1 cellular context compared by ENCODE assay signal in genomic region chr1:16886860-16887605, GRCh38.
TF ChIP-seq lines count a peak whose summit lies in the region.

No MANE protein-coding gene starts in this region.

TF ChIP-seq in SK-N-SH, 30 proteins besides CTCF, POLR2A, EP300 and RAD21 (continued from another document):
- TF ChIP-seq, protein P1, sequence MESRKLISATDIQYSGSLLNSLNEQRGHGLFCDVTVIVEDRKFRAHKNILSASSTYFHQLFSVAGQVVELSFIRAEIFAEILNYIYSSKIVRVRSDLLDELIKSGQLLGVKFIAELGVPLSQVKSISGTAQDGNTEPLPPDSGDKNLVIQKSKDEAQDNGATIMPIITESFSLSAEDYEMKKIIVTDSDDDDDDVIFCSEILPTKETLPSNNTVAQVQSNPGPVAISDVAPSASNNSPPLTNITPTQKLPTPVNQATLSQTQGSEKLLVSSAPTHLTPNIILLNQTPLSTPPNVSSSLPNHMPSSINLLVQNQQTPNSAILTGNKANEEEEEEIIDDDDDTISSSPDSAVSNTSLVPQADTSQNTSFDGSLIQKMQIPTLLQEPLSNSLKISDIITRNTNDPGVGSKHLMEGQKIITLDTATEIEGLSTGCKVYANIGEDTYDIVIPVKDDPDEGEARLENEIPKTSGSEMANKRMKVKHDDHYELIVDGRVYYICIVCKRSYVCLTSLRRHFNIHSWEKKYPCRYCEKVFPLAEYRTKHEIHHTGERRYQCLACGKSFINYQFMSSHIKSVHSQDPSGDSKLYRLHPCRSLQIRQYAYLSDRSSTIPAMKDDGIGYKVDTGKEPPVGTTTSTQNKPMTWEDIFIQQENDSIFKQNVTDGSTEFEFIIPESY (IDR thresholded peaks at IDR 0.05; ENCODE audit: borderline replicate concordance, low read depth), result no peak
- no peak for TF ChIP-seq RFX5 (IDR thresholded peaks at IDR 0.05; ENCODE audit: low read length)
- no peak for TF ChIP-seq TAF1 (IDR thresholded peaks at IDR 0.05; ENCODE audit: borderline replicate concordance, low read depth, low read length)
- TF ChIP-seq, protein P2, sequence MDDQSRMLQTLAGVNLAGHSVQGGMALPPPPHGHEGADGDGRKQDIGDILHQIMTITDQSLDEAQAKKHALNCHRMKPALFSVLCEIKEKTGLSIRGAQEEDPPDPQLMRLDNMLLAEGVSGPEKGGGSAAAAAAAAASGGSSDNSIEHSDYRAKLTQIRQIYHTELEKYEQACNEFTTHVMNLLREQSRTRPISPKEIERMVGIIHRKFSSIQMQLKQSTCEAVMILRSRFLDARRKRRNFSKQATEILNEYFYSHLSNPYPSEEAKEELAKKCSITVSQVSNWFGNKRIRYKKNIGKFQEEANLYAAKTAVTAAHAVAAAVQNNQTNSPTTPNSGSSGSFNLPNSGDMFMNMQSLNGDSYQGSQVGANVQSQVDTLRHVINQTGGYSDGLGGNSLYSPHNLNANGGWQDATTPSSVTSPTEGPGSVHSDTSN (IDR thresholded peaks at IDR 0.05), result no peak
- no peak for TF ChIP-seq TEAD4 (IDR thresholded peaks at IDR 0.05; ENCODE audit: borderline replicate concordance, insufficient read depth)
- TF ChIP-seq MEF2A (IDR thresholded peaks at IDR 0.05; ENCODE audit: borderline replicate concordance, low read depth), result no peak
- TF ChIP-seq FOXJ3 (CRISPR knock-in tag; IDR thresholded peaks at IDR 0.05), result no peak
- TF ChIP-seq RCOR1 (IDR thresholded peaks at IDR 0.05; ENCODE audit: low read length), result no peak
